15 cellular contexts compared by ENCODE assay signal in genomic region chr11:19891050-19891449, GRCh38.
A peak's percentile ranks its signal among the peaks of the same experiment; 100 is the strongest.
DNase-seq lines count a peak whose midpoint lies in the region; FAIRE-seq and TF ChIP-seq lines count a peak whose summit lies in the region.
"Had no signal": no experiment of that assay in that cellular context is flagged by ENCODE, and none has a peak within 500 bp of the region (broad histone marks: within the 10 kb centered on the region; RNA-seq: fewer than 3 reads in every experiment).

No MANE protein-coding gene starts in this region.

- DNase-seq in astrocyte (ENCODE audit: low read depth) = no peak
- DNase-seq in osteoblast (ENCODE audit: insufficient read length, low spot score, missing footprints) = no peak
- DNase-seq in NCI-H2081 treated with DMSO at 0.1 percent for 48 hours (lab: John Stamatoyannopoulos, UW) = no peak
- no peak for DNase-seq in COLO668 (lab: John Stamatoyannopoulos, UW; ENCODE audit: unreplicated experiment)
- no peak for DNase-seq in HTR-8/SVneo (ENCODE audit: insufficient read length, low spot score)
- DNase-seq in A673 (ENCODE audit: low spot score) = no peak
- DNase-seq: AML-193; DMS79 treated with DMSO at 0.1 percent for 48 hours; H7; NCI-H1105; NK-92 treated with Interleukin-12 subunit alpha and Interleukin-12 subunit beta, amount 100 ng/mL, for 24 hours; SHP77 had no signal

- POLR2A ChIA-PET in A673 (lab: Charles Lee; ENCODE audit: low non-redundant PET) = no interaction called here

- H3K9me3 Mint-ChIP-seq in astrocyte (ENCODE audit: unreplicated experiment) = no peaks in the 10 kb centered on the region

- H3K9ac ChIP-seq in HUES48 (ENCODE audit: low read depth, low read length) (no peak overlapping the region), astrocyte (ENCODE audit: low read length) (peak overlapping the region; percentile 30)

- no peaks in the 10 kb centered on the region for H3K36me3 Mint-ChIP-seq in astrocyte (ENCODE audit: low read depth, unreplicated experiment)
- H3K36me3 Mint-ChIP-seq: CD14-positive monocyte had no signal

- CTCF ChIA-PET in A673 (lab: Charles Lee) = no interaction called here

- no peak overlapping the region for H3K4me3 Mint-ChIP-seq in astrocyte (ENCODE audit: unreplicated experiment)
- H3K4me3 Mint-ChIP-seq: CD14-positive monocyte had no signal

- TF ChIP-seq CTCF in astrocyte (IDR thresholded peaks at IDR 0.05; ENCODE audit: insufficient read depth, low read depth, low read length) (no peak), osteoblast (IDR thresholded peaks at IDR 0.05; ENCODE audit: extremely low read depth, low read depth, low read length) (no peak), A673 (conservative IDR thresholded peaks at IDR 0.05; ENCODE audit: low read depth, low read length) (no peak)

- intact Hi-C loops in A673 (cut with micrococcal nuclease; ENCODE audit: unreplicated experiment) = no loop called here

- H3K27me3 ChIP-seq in HUES48 (ENCODE audit: control insufficient read depth, insufficient read depth, low read length) (no peaks in the 10 kb centered on the region), astrocyte (ENCODE audit: insufficient read depth, low read length) (no peaks in the 10 kb centered on the region), osteoblast (ENCODE audit: insufficient read depth, low read length) (no peaks in the 10 kb centered on the region), A673 (replicated peaks; ENCODE audit: insufficient read depth, low read depth, low read length, poor library complexity) (no peaks in the 10 kb centered on the region)

- peak overlapping the region; percentile 64 for H3K4me2 ChIP-seq in astrocyte (ENCODE audit: low read length)
- H3K4me2 ChIP-seq in osteoblast (ENCODE audit: insufficient read depth, low read length) = no peak overlapping the region

- H2AFZ ChIP-seq in astrocyte (ENCODE audit: low read depth, low read length) = no peak overlapping the region
- H2AFZ ChIP-seq in osteoblast (ENCODE audit: low read length) = no peak overlapping the region

- BruUV-seq in A673 (replicated peaks; lab: Mats Ljungman, UMichigan) = no TSS peak

- H4K20me1 ChIP-seq in astrocyte (ENCODE audit: insufficient read depth, low read length) (no peaks in the 10 kb centered on the region), osteoblast (ENCODE audit: insufficient read depth, low read length) (peaks cover 3% of the 10 kb centered on the region)

- H3K27me3 Mint-ChIP-seq in astrocyte (ENCODE audit: low read depth, unreplicated experiment) = no peaks in the 10 kb centered on the region

- H3K27ac Mint-ChIP-seq in astrocyte (ENCODE audit: unreplicated experiment) = peak overlapping the region; percentile 79
- H3K27ac Mint-ChIP-seq: CD14-positive monocyte had no signal

- peaks cover 34% of the 10 kb centered on the region for H3K4me1 Mint-ChIP-seq in astrocyte (ENCODE audit: low read depth, unreplicated experiment)
- H3K4me1 Mint-ChIP-seq: CD14-positive monocyte had no signal

- no peaks in the 10 kb centered on the region for H3K79me2 ChIP-seq in astrocyte (ENCODE audit: insufficient read depth, low read length)
- H3K79me2 ChIP-seq in osteoblast (ENCODE audit: insufficient read depth, low read length) = peaks cover 14% of the 10 kb centered on the region

- peaks cover 7% of the 10 kb centered on the region for H3K4me1 ChIP-seq in HUES48 (ENCODE audit: control insufficient read depth, insufficient read depth, low read length)
- peaks cover 35% of the 10 kb centered on the region for H3K4me1 ChIP-seq in astrocyte (ENCODE audit: insufficient read depth, low read length)
- peaks cover 33% of the 10 kb centered on the region for H3K4me1 ChIP-seq in osteoblast (ENCODE audit: insufficient read depth, low read length)
- H3K4me1 ChIP-seq in A673 (ENCODE audit: insufficient read depth, low read length, poor library complexity, severe bottlenecking) = no peaks in the 10 kb centered on the region

- no peak overlapping the region for H3K4me3 ChIP-seq in HUES48 (ENCODE audit: low read depth, low read length)
- H3K4me3 ChIP-seq in astrocyte (ENCODE audit: insufficient read depth, low read depth, low read length) = no peak overlapping the region
- no peak overlapping the region for H3K4me3 ChIP-seq in osteoblast (ENCODE audit: insufficient read depth, low read length)
- H3K4me3 ChIP-seq in A673 (ENCODE audit: low read depth, low read length, poor library complexity, severe bottlenecking) = no peak overlapping the region

- H3K36me3 ChIP-seq in HUES48 (ENCODE audit: control insufficient read depth, insufficient read depth, low read length) (peaks cover 51% of the 10 kb centered on the region), astrocyte (ENCODE audit: insufficient read depth, low read length) (no peaks in the 10 kb centered on the region), osteoblast (ENCODE audit: insufficient read depth, low read length) (peaks cover 17% of the 10 kb centered on the region), A673 (ENCODE audit: insufficient read depth, low read length, poor library complexity, severe bottlenecking) (no peaks in the 10 kb centered on the region)

- no peaks in the 10 kb centered on the region for H3K9me3 ChIP-seq in HUES48 (ENCODE audit: control insufficient read depth, insufficient read depth, low read length)
- no peaks in the 10 kb centered on the region for H3K9me3 ChIP-seq in astrocyte (ENCODE audit: insufficient read depth, low read depth, low read length)
- no peaks in the 10 kb centered on the region for H3K9me3 ChIP-seq in osteoblast (ENCODE audit: low read depth, low read length)
- H3K9me3 ChIP-seq in A673 (ENCODE audit: low read depth, low read length, poor library complexity, severe bottlenecking) = no peaks in the 10 kb centered on the region

- FAIRE-seq in astrocyte (lab: Jason Lieb, UNC) = peak; percentile 13
- no peak for FAIRE-seq in HTR-8/SVneo (lab: Jason Lieb, UNC)
- FAIRE-seq: G401.6 had no signal

- H3K27ac ChIP-seq in HUES48 (ENCODE audit: low read depth, low read length) (peak overlapping the region; percentile 48), astrocyte (ENCODE audit: low read depth, low read length) (peak overlapping the region; percentile 79), osteoblast (ENCODE audit: low read depth, low read length) (peak overlapping the region; percentile 63), A673 (ENCODE audit: low read depth, low read length, poor library complexity, severe bottlenecking) (no peak overlapping the region)
